Comparison of ENCODE assay signal across 9 cellular contexts in genomic region chr12:75509621-75510020, GRCh38. TPM values are rescaled to one million over a fixed set of nuclear protein-coding genes. Genes with fewer than 3 reads are reported as not detected.
DNase-seq lines count a peak whose midpoint lies in the region; ATAC-seq and TF ChIP-seq lines count a peak whose summit lies in the region.
"Had no signal": no experiment of that assay in that cellular context is flagged by ENCODE, and none has a peak within 500 bp of the region (broad histone marks: within the 10 kb centered on the region; RNA-seq: fewer than 3 reads in every experiment).

No MANE protein-coding gene starts in this region.

- H3K79me2 ChIP-seq in ACC112 (ENCODE audit: control insufficient read depth, insufficient read depth, low read length, unreplicated experiment) = peaks cover 47% of the 10 kb centered on the region

- no peak overlapping the region for H3K27ac ChIP-seq in ACC112 (ENCODE audit: low read depth, low read length)
- no peak overlapping the region for H3K27ac ChIP-seq in iPS-20b (ENCODE audit: low read length)
- H3K27ac ChIP-seq: skin epidermis had no signal

- H3K36me3 ChIP-seq in ACC112 (ENCODE audit: insufficient read depth, low read length) (peaks cover 15% of the 10 kb centered on the region), iPS-20b (ENCODE audit: insufficient read depth, low read depth, low read length) (peaks cover 43% of the 10 kb centered on the region)

- DNase-seq in GM12864 (ENCODE audit: low read depth) (no peak), activated B cell treated with CpG ODN at 0.5 μM for 24 hours (no peak), glomerular visceral epithelial cell (ENCODE audit: extremely low spot score) (no peak), HUDEP-2 (lab: John Stamatoyannopoulos, UW; ENCODE audit: unreplicated experiment in 76 of 76) (no peak), NCI-H226 (no peak)

- peak overlapping the region; percentile 96 for H3K4me3 ChIP-seq in ACC112 (ENCODE audit: low read depth, low read length)
- peak overlapping the region; percentile 28; the same call in 1 of the 2 replicates for H3K4me3 ChIP-seq in GM12864 (ENCODE audit: low read depth, low read length)
- peak overlapping the region; percentile 93; the same call in 1 of the 2 replicates for H3K4me3 ChIP-seq in iPS-20b (ENCODE audit: low read length)

- H3K4me3 Mint-ChIP-seq in activated B cell treated with CpG ODN at 0.5 μM for 24 hours = peak overlapping the region; percentile 99

- TF ChIP-seq CTCF in GM12864 (IDR thresholded peaks at IDR 0.05; ENCODE audit: low read depth, low read length, missing control alignments) (no peak), activated B cell treated with CpG ODN at 0.5 μM for 24 hours (IDR thresholded peaks at IDR 0.05) (no peak)

- no peak overlapping the region for H2AFZ ChIP-seq in ACC112 (ENCODE audit: low read length, unreplicated experiment)

- H3K9ac ChIP-seq in iPS-20b (ENCODE audit: low read depth, low read length) = 0 out of 2 replicates have a peak overlapping the region, but pooled peaks have one; percentile 95

- H3K4me1 ChIP-seq in ACC112 (ENCODE audit: control insufficient read depth, insufficient read depth, low read length, unreplicated experiment) = peaks cover 36% of the 10 kb centered on the region
- peaks cover 5% of the 10 kb centered on the region; the same call in 1 of the 2 replicates for H3K4me1 ChIP-seq in iPS-20b (ENCODE audit: insufficient read depth, low read length)

- intact Hi-C loops in activated B cell treated with CpG ODN at 0.5 μM for 24 hours (cut with micrococcal nuclease) = loop anchor here (2.0 kb wide), 2 partner anchors 1001 to 1049 kb away; partner anchors contain the start of gene OSBPL8

- no peaks in the 10 kb centered on the region for H3K9me3 Mint-ChIP-seq in activated B cell treated with CpG ODN at 0.5 μM for 24 hours

- H3K36me3 Mint-ChIP-seq in activated B cell treated with CpG ODN at 0.5 μM for 24 hours (ENCODE audit: low read depth) = peaks cover 36% of the 10 kb centered on the region

- CTCF ChIA-PET in activated B cell treated with CpG ODN at 0.5 μM for 24 hours (lab: Charles Lee) = no interaction called here

- H3K27me3 Mint-ChIP-seq in activated B cell treated with CpG ODN at 0.5 μM for 24 hours = no peaks in the 10 kb centered on the region

- H3K4me1 Mint-ChIP-seq in activated B cell treated with CpG ODN at 0.5 μM for 24 hours = peaks cover 27% of the 10 kb centered on the region

- POLR2A ChIA-PET in activated B cell treated with CpG ODN at 0.5 μM for 24 hours (lab: Charles Lee) = no interaction called here

- H3K9me3 ChIP-seq in iPS-20b (ENCODE audit: insufficient read depth, low read depth, low read length) = no peaks in the 10 kb centered on the region

- no peak overlapping the region for H3K27ac Mint-ChIP-seq in activated B cell treated with CpG ODN at 0.5 μM for 24 hours

- no peaks in the 10 kb centered on the region for H3K27me3 ChIP-seq in ACC112 (ENCODE audit: insufficient read depth, low read length)
- no peaks in the 10 kb centered on the region for H3K27me3 ChIP-seq in iPS-20b (ENCODE audit: insufficient read depth, low read length)

- ATAC-seq in activated B cell treated with CpG ODN at 0.5 μM for 24 hours (ENCODE audit: low read depth) = no peak
- no peak for ATAC-seq in HG02840 (IDR thresholded peaks at IDR 0.05; ENCODE audit: low FRiP score, unreplicated experiment)

RNA-seq across cellular contexts. Expression of gene KRR1, which starts 1.8 kb away (rescaled TPM):
- total RNA-seq in activated B cell treated with CpG ODN at 0.5 μM for 24 hours = 75.0 and 85.1 TPM in 2 replicates

RNA-seq across cellular contexts. Expression of gene GLIPR1, which starts 29.1 kb away (rescaled TPM):
- 44.7 and 45.4 TPM in 2 replicates for total RNA-seq in activated B cell treated with CpG ODN at 0.5 μM for 24 hours

Comparison
In these comparisons a context has a peak if more than half of its experiments do, and no peak if none do; other contexts are left out.
1. H3K4me3 ChIP-seq: peak in every context shown above with its lines; median percentile 96 in ACC112; 93 in iPS-20b; 28 in GM12864.